ENCODE assay signal across 18 cellular contexts in genomic region chr2:46858697-46859080, GRCh38. TPM values are rescaled to one million over a fixed set of nuclear protein-coding genes. Genes with fewer than 3 reads are reported as not detected.
DNase-seq lines count a peak whose midpoint lies in the region; ATAC-seq, FAIRE-seq and TF ChIP-seq lines count a peak whose summit lies in the region.
"Had no signal": no experiment of that assay in that cellular context is flagged by ENCODE, and none has a peak within 500 bp of the region (broad histone marks: within the 10 kb centered on the region; RNA-seq: fewer than 3 reads in every experiment).

No MANE protein-coding gene starts in this region.

- peaks cover 8 to 59% (median 22%) of the 10 kb centered on the region in 3 donors for H3K4me1 ChIP-seq in esophagus squamous epithelium

- ATAC-seq in HG02678 (IDR thresholded peaks at IDR 0.05; ENCODE audit: unreplicated experiment), result no peak
- ATAC-seq: Panc1 had no signal

- no peaks in the 10 kb centered on the region for H3K27me3 ChIP-seq in AG04450 (ENCODE audit: control insufficient read depth, insufficient read depth, low read length)
- peaks cover 0 to 21% (median 0%) of the 10 kb centered on the region in 4 donors for H3K27me3 ChIP-seq in esophagus squamous epithelium
- H3K27me3 ChIP-seq: spleen, upper lobe of left lung had no signal

- H3K4me3 ChIP-seq in AG04450 (ENCODE audit: low read depth, low read length), result no peak overlapping the region
- H3K4me3 ChIP-seq in esophagus squamous epithelium, result no peak overlapping the region
- no peak overlapping the region for H3K4me3 ChIP-seq in retinal pigment epithelial cell (ENCODE audit: low read length)
- H3K4me3 ChIP-seq: spleen, upper lobe of left lung had no signal

- intact Hi-C loops in esophagus squamous epithelium (cut with DNase I), result no loop called here

- no peaks in the 10 kb centered on the region for H3K36me3 ChIP-seq in esophagus squamous epithelium
- H3K36me3 ChIP-seq: spleen, upper lobe of left lung had no signal

- H3K27ac ChIP-seq in AG04450 (ENCODE audit: low read depth, low read length) (peak overlapping the region; percentile 94), esophagus squamous epithelium (peak overlapping the region in 3 of 4 donors; percentile 20 to 64 (median 51))
- H3K27ac ChIP-seq: spleen, upper lobe of left lung had no signal

- TF ChIP-seq CTCF in AG04450 (IDR thresholded peaks at IDR 0.05; ENCODE audit: low read depth, low read length) (no peak), esophagus squamous epithelium (IDR thresholded peaks at IDR 0.05) (no peak), retinal pigment epithelial cell (conservative IDR thresholded peaks at IDR 0.05; ENCODE audit: low read depth, low read length) (no peak)

- no peak for TF ChIP-seq POLR2A in esophagus squamous epithelium (IDR thresholded peaks at IDR 0.05)
- no peak for TF ChIP-seq POLR2A in erythroblast (IDR thresholded peaks at IDR 0.05; ENCODE audit: low read length)

- POLR2A ChIA-PET in AG04450 (lab: Yijun Ruan, JAX), result interaction anchor here (1.0 to 1.4 kb wide), 4 partner anchors 9 to 88 kb away, joined by 3 to 9 read pairs (median 4); no protein-coding TSS in a partner anchor

- 80 to 83% methylated on average over 4 of the region's 4 CpGs for WGBS in esophagus squamous epithelium, 2 donors

- no peak for FAIRE-seq in RCC 7860 (lab: Jason Lieb, UNC)
- FAIRE-seq: keratinocyte had no signal

- DNase-seq in AG04450 (ENCODE audit: low read depth, low spot score) (peak; percentile 76), RCC 7860 (ENCODE audit: low spot score) (peak; percentile 21), esophagus squamous epithelium (lab: John Stamatoyannopoulos, UW) (no peak), retinal pigment epithelial cell (ENCODE audit: low read depth) (peak; percentile 95), midbrain (lab: John Stamatoyannopoulos, UW) (no peak), erythroblast (lab: John Stamatoyannopoulos, UW) (no peak)
- no peak for DNase-seq in activated naive CD4-positive, alpha-beta T cell (lab: John Stamatoyannopoulos, UW)
- DNase-seq: ACHN; activated CD4-positive, alpha-beta T cell treated with anti-CD3 and anti-CD28 coated beads, Interleukin-2, amount 50 U/mL, for 1 hour; H7; natural killer cell; NCI-H1092 treated with DMSO at 0.1 percent for 48 hours; NCI-H524; spleen; upper lobe of left lung had no signal

- CTCF ChIA-PET in AG04450 (lab: Charles Lee), result interaction anchor here (1.1 kb wide), 1 partner anchor 18 kb away, joined by 3 read pairs; no protein-coding TSS in a partner anchor

- H3K9me3 ChIP-seq in AG04450 (ENCODE audit: control insufficient read depth, insufficient read depth, low read length) (no peaks in the 10 kb centered on the region), esophagus squamous epithelium (no peaks in the 10 kb centered on the region)
- H3K9me3 ChIP-seq: upper lobe of left lung had no signal

RNA-seq across cellular contexts. Expression of gene MCFD2, which starts 56.9 kb away (rescaled TPM):
- polyA plus RNA-seq in AG04450 (2011; rRNA removed), result 176 and 231 TPM in 2 replicates
- 125 and 128 TPM in 2 replicates for polyA minus RNA-seq in AG04450 (2011; rRNA and poly(A)+ RNA removed)
- 10 to 100 TPM; 49.7 to 62.8 (median 56.7) TPM for total RNA-seq in esophagus squamous epithelium

Comparison
In these comparisons a context has a peak if more than half of its experiments do, and no peak if none do; other contexts are left out.
1. DNase-seq: peak in AG04450 (single experiment), RCC 7860 (single experiment) and retinal pigment epithelial cell (single experiment); none in esophagus squamous epithelium (single experiment), activated naive CD4-positive, alpha-beta T cell (0 of 4), midbrain (single experiment) and erythroblast (0 of 2).